2 cellular contexts compared by ENCODE assay signal in genomic region chr2:176130153-176130916, GRCh38.
TF ChIP-seq lines count a peak whose summit lies in the region.

No MANE protein-coding gene starts in this region.

TF ChIP-seq in A549, 52 proteins besides CTCF, POLR2A, EP300 and RAD21:
- TF ChIP-seq MAX (IDR thresholded peaks at IDR 0.05) (peak; percentile 35; the same call in 1 of the 2 replicates), JUNB (IDR thresholded peaks at IDR 0.05) (no peak), PHF8 (IDR thresholded peaks at IDR 0.05; ENCODE audit: borderline replicate concordance, low read depth) (peak; percentile 45; the same call in 1 of the 2 replicates), JUN (IDR thresholded peaks at IDR 0.05) (peak in 1 of 2 experiments; percentile 30; a peak in 1 of 5 replicates)

TF ChIP-seq in HCT116, 20 proteins besides CTCF, POLR2A, EP300 and RAD21:
- no peak for TF ChIP-seq JUND (IDR thresholded peaks at IDR 0.05)
- peak; percentile 59 for TF ChIP-seq ZFX (IDR thresholded peaks at IDR 0.05)
- TF ChIP-seq YY1 (IDR thresholded peaks at IDR 0.05; ENCODE audit: extremely low read depth, insufficient replicate concordance, low read depth, low read length) = no peak
- peak; percentile 77 for TF ChIP-seq EGR1 (IDR thresholded peaks at IDR 0.05; ENCODE audit: low read depth)
- TF ChIP-seq POLR2AphosphoS5 (IDR thresholded peaks at IDR 0.05; ENCODE audit: low read depth, low read length) = 0 out of 2 replicates have a peak, but pooled peaks have one; percentile 25
